Comparison of ENCODE assay signal across 19 cellular contexts in genomic region chr12:12461923-12462315, GRCh38.
DNase-seq lines count a peak whose midpoint lies in the region; ATAC-seq lines count a peak whose summit lies in the region.
"Had no signal": no experiment of that assay in that cellular context is flagged by ENCODE, and none has a peak within 500 bp of the region (broad histone marks: within the 10 kb centered on the region; RNA-seq: fewer than 3 reads in every experiment).

No MANE protein-coding gene starts in this region.

- H3K4me3 Mint-ChIP-seq in activated T-helper 2 cell treated with anti-CD3 and anti-CD28 coated beads, Interferon-gamma antibody, Interleukin-2, Interleukin-4, amounts not matched to agents 10 μg/mL and 5 μg/mL and 100 μg/mL, durations not matched to agents 14 hours and 24 hours and 36 hours (ENCODE audit: low read depth), result no peak overlapping the region
- H3K4me3 Mint-ChIP-seq: mesothelial cell of epicardium had no signal

- intact Hi-C loops in activated T-helper 2 cell treated with anti-CD3 and anti-CD28 coated beads, Interferon-gamma antibody, Interleukin-2, Interleukin-4, amounts not matched to agents 10 μg/mL and 5 μg/mL and 100 μg/mL, durations not matched to agents 14 hours and 24 hours and 36 hours (cut with micrococcal nuclease), result loop anchor here (1.0 kb wide), 1 partner anchor 20 kb away; no protein-coding TSS in a partner anchor

- peaks cover 25% of the 10 kb centered on the region for H3K36me3 Mint-ChIP-seq in activated T-helper 2 cell treated with anti-CD3 and anti-CD28 coated beads, Interferon-gamma antibody, Interleukin-2, Interleukin-4, amounts not matched to agents 10 μg/mL and 5 μg/mL and 100 μg/mL, durations not matched to agents 14 hours and 24 hours and 36 hours (ENCODE audit: low read depth)
- H3K36me3 Mint-ChIP-seq: mesothelial cell of epicardium had no signal

- peak; percentile 89 to 94 for ATAC-seq in activated CD4-positive, CD25-positive, alpha-beta regulatory T cell treated with anti-CD3 and anti-CD28 coated beads, Interleukin-2, amount 50 U/mL, for 24 hours
- ATAC-seq in GM21723 (IDR thresholded peaks at IDR 0.05; ENCODE audit: unreplicated experiment), result peak; percentile 51
- ATAC-seq in HG03108 (IDR thresholded peaks at IDR 0.05; ENCODE audit: unreplicated experiment), result no peak
- ATAC-seq in GM19455 (IDR thresholded peaks at IDR 0.05; ENCODE audit: unreplicated experiment), result no peak
- ATAC-seq: left colon, right cardiac atrium had no signal

- H3K27ac Mint-ChIP-seq in activated T-helper 2 cell treated with anti-CD3 and anti-CD28 coated beads, Interferon-gamma antibody, Interleukin-2, Interleukin-4, amounts not matched to agents 10 μg/mL and 5 μg/mL and 100 μg/mL, durations not matched to agents 14 hours and 24 hours and 36 hours, result peak overlapping the region; percentile 94
- H3K27ac Mint-ChIP-seq: mesothelial cell of epicardium had no signal

- H3K27me3 Mint-ChIP-seq in activated T-helper 2 cell treated with anti-CD3 and anti-CD28 coated beads, Interferon-gamma antibody, Interleukin-2, Interleukin-4, amounts not matched to agents 10 μg/mL and 5 μg/mL and 100 μg/mL, durations not matched to agents 14 hours and 24 hours and 36 hours (ENCODE audit: low read depth), result no peaks in the 10 kb centered on the region

- no peaks in the 10 kb centered on the region for H3K9me3 Mint-ChIP-seq in activated T-helper 2 cell treated with anti-CD3 and anti-CD28 coated beads, Interferon-gamma antibody, Interleukin-2, Interleukin-4, amounts not matched to agents 10 μg/mL and 5 μg/mL and 100 μg/mL, durations not matched to agents 14 hours and 24 hours and 36 hours
- H3K9me3 Mint-ChIP-seq: mesothelial cell of epicardium had no signal

- H3K4me1 Mint-ChIP-seq in activated T-helper 2 cell treated with anti-CD3 and anti-CD28 coated beads, Interferon-gamma antibody, Interleukin-2, Interleukin-4, amounts not matched to agents 10 μg/mL and 5 μg/mL and 100 μg/mL, durations not matched to agents 14 hours and 24 hours and 36 hours (ENCODE audit: low read depth), result peaks cover 71% of the 10 kb centered on the region

- no peak for DNase-seq in activated CD4-positive, CD25-positive, alpha-beta regulatory T cell treated with anti-CD3 and anti-CD28 coated beads, Interleukin-2, amount 50 U/mL, for 72 hours
- DNase-seq in activated T-helper 2 cell treated with anti-CD3 and anti-CD28 coated beads, Interferon-gamma antibody, Interleukin-2, Interleukin-4, amounts not matched to agents 10 μg/mL and 5 μg/mL and 100 μg/mL, durations not matched to agents 14 hours and 24 hours and 36 hours (ENCODE audit: low spot score), result no peak
- peak; percentile 55 to 56 for DNase-seq in stimulated activated CD4-positive, alpha-beta T cell treated with anti-CD3 and anti-CD28 coated beads, Interleukin-2, amount 100 ng/mL, for 24 hours
- DNase-seq in GOT3 (lab: John Stamatoyannopoulos, UW), result no peak
- DNase-seq: aorta, DMS153, foreskin fibroblast, left colon, NCI-H1694, NCI-H446 treated with DMSO at 0.1 percent for 48 hours, nucleus accumbens, right cardiac atrium, SIG-M5, upper lobe of left lung had no signal

Comparison
In these comparisons a context has a peak if more than half of its experiments do, and no peak if none do; other contexts are left out.
1. ATAC-seq: peak in activated CD4-positive, CD25-positive, alpha-beta regulatory T cell treated with anti-CD3 and anti-CD28 coated beads, Interleukin-2, amount 50 U/mL, for 24 hours (2 of 2) and GM21723 (single experiment); none in HG03108 (single experiment) and GM19455 (single experiment).
2. DNase-seq: peak in stimulated activated CD4-positive, alpha-beta T cell treated with anti-CD3 and anti-CD28 coated beads, Interleukin-2, amount 100 ng/mL, for 24 hours (2 of 2); none in activated CD4-positive, CD25-positive, alpha-beta regulatory T cell treated with anti-CD3 and anti-CD28 coated beads, Interleukin-2, amount 50 U/mL, for 72 hours (single experiment), activated T-helper 2 cell treated with anti-CD3 and anti-CD28 coated beads, Interferon-gamma antibody, Interleukin-2, Interleukin-4, amounts not matched to agents 10 μg/mL and 5 μg/mL and 100 μg/mL, durations not matched to agents 14 hours and 24 hours and 36 hours (single experiment) and GOT3 (single experiment).